In genomic region chr5:113123563-113123962, GRCh38 we compare ENCODE assay signal across 12 cellular contexts.
DNase-seq lines count a peak whose midpoint lies in the region; ATAC-seq, FAIRE-seq and TF ChIP-seq lines count a peak whose summit lies in the region.
"Had no signal": no experiment of that assay in that cellular context is flagged by ENCODE, and none has a peak within 500 bp of the region (broad histone marks: within the 10 kb centered on the region; RNA-seq: fewer than 3 reads in every experiment).

No MANE protein-coding gene starts in this region.

- no peaks in the 10 kb centered on the region for H3K4me1 Mint-ChIP-seq in CD4-positive, alpha-beta memory T cell

- H3K27me3 ChIP-seq in CD4-positive, alpha-beta memory T cell (ENCODE audit: insufficient read depth, low read length): no peaks in the 10 kb centered on the region

- no peaks in the 10 kb centered on the region for H3K4me1 ChIP-seq in CD4-positive, alpha-beta memory T cell (ENCODE audit: insufficient read depth, low read length)

- H3K9me3 ChIP-seq in CD4-positive, alpha-beta memory T cell (ENCODE audit: control insufficient read depth in 1 of 2, low read length in 2 of 2): no peaks in the 10 kb centered on the region

- intact Hi-C loops in CD4-positive, alpha-beta memory T cell (cut with micrococcal nuclease): no loop called here

- H3K27ac Mint-ChIP-seq in CD4-positive, alpha-beta memory T cell: no peak overlapping the region
- H3K27ac Mint-ChIP-seq: activated T-cell treated with anti-CD3 and anti-CD28 coated beads, Interleukin-2, amount 50 U/mL, for 72 hours had no signal

- H3K4me3 Mint-ChIP-seq in CD4-positive, alpha-beta memory T cell: no peak overlapping the region
- H3K4me3 Mint-ChIP-seq: activated T-cell treated with anti-CD3 and anti-CD28 coated beads, Interleukin-2, amount 50 U/mL, for 72 hours had no signal

- TF ChIP-seq CTCF in D721Med (IDR thresholded peaks at IDR 0.05; ENCODE audit: insufficient read depth, missing control alignments): peak; percentile 14

- ATAC-seq in GM21381 (IDR thresholded peaks at IDR 0.05; ENCODE audit: unreplicated experiment) (no peak), HG02798 (IDR thresholded peaks at IDR 0.05; ENCODE audit: poor library complexity, unreplicated experiment) (no peak)
- ATAC-seq: activated T-cell treated with anti-CD3 and anti-CD28 coated beads, Interleukin-2, amount 50 U/mL, for 72 hours had no signal

- DNase-seq in D721Med (ENCODE audit: insufficient read length, low spot score) (no peak), HEK293T (ENCODE audit: extremely low spot score) (peak; percentile 58), amniotic epithelial cell (ENCODE audit: low read depth) (peak; percentile 70), iPS-NIHi7 (ENCODE audit: extremely low spot score) (peak; percentile 75), NCI-H510A treated with DMSO at 0.1 percent for 48 hours (lab: John Stamatoyannopoulos, UW) (no peak)
- DNase-seq in CD4-positive, alpha-beta memory T cell: no peak
- DNase-seq: activated T-cell treated with anti-CD3 and anti-CD28 coated beads, Interleukin-2, amount 50 U/mL, for 72 hours; DMS79 treated with DMSO at 0.1 percent for 48 hours; NCI-H1694 treated with DMSO at 0.1 percent for 48 hours; substantia nigra had no signal

- H3K27me3 Mint-ChIP-seq in CD4-positive, alpha-beta memory T cell: no peaks in the 10 kb centered on the region

- peaks cover 4 to 16% of the 10 kb centered on the region in 2 donors for H3K36me3 Mint-ChIP-seq in CD4-positive, alpha-beta memory T cell

- no peak overlapping the region for H3K27ac ChIP-seq in CD4-positive, alpha-beta memory T cell (ENCODE audit: low read depth, low read length)

- CTCF ChIA-PET in HEK293T (lab: Yijun Ruan, JAX): interaction anchor here (0.6 to 2.0 kb wide), 4 partner anchors 9 to 191 kb away, joined by 3 to 5 read pairs (median 4); no protein-coding TSS in a partner anchor
- CTCF ChIA-PET in CD4-positive, alpha-beta memory T cell (lab: Charles Lee; ENCODE audit: partially characterized antibody): no interaction called here

- no peak overlapping the region for H3K4me3 ChIP-seq in CD4-positive, alpha-beta memory T cell (ENCODE audit: low read length in 2 of 2)

- POLR2A ChIA-PET in HEK293T (lab: Yijun Ruan, JAX): no interaction called here
- POLR2A ChIA-PET in CD4-positive, alpha-beta memory T cell (lab: Charles Lee; ENCODE audit: partially characterized antibody): no interaction called here

- no peak for FAIRE-seq in D721Med (lab: Jason Lieb, UNC)

- H3K36me3 ChIP-seq in CD4-positive, alpha-beta memory T cell (ENCODE audit: insufficient read depth, low read length): no peaks in the 10 kb centered on the region

- peaks cover 0 to 5% (median 0%) of the 10 kb centered on the region in 8 donors for H3K9me3 Mint-ChIP-seq in CD4-positive, alpha-beta memory T cell

TF ChIP-seq in HEK293T, 16 proteins besides CTCF, POLR2A, EP300 and RAD21:
- TF ChIP-seq SUZ12 (IDR thresholded peaks at IDR 0.05) (no peak), NFRKB (IDR thresholded peaks at IDR 0.05) (no peak), TARDBP (IDR thresholded peaks at IDR 0.05) (no peak), LEF1 (IDR thresholded peaks at IDR 0.05; ENCODE audit: borderline replicate concordance) (no peak), BHLHE40 (IDR thresholded peaks at IDR 0.05; ENCODE audit: borderline replicate concordance) (no peak), ARNT (IDR thresholded peaks at IDR 0.05) (no peak)

Comparison
In these comparisons a context has a peak if more than half of its experiments do, and no peak if none do; other contexts are left out.
1. DNase-seq: peak in HEK293T (single experiment), amniotic epithelial cell (single experiment) and iPS-NIHi7 (single experiment); none in D721Med (single experiment), CD4-positive, alpha-beta memory T cell (0 of 5) and NCI-H510A treated with DMSO at 0.1 percent for 48 hours (single experiment).